ENCODE assay signal across 9 cellular contexts in the genomic region with DNA sequence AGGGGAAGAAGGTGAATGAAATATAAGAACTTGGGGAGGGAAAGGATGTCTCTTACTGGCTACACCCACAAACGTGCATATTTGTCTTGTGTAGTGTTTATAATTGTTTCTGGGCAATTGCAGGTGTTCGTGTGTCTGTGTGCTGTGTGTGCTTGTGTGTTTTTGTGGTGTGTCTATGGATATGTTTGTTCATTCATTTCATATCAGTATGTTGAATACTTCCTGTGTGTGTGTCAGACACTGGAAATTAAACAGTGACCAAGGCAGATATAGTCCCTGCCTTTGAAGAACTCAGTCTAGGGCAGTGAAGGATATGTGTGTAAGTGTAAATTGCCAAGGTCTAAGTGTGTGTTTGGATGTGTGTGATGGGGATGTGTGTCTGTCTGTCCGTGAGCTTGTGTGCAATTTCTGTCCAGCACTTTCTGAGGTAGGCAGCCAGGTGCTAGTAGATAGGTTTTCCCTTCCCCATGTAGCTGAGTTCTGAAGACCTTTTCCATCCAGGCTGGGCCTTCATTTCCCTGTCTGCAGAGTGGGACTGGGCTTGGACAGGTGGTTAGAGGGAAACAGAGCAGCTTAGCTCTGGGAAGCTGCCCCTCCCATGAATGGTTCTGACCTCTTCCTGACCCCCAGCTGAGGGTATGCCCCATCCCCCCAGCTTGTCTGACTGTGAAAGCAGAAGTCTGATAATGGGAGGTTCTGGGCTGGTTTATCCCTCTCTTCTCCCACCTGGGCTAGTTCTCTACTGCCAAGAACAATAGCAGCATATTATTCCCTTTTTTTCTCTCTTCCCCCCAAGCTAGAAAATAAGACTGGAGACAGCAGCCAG. TPM values are rescaled to one million over a fixed set of nuclear protein-coding genes. Genes with fewer than 3 reads are reported as not detected.
DNase-seq lines count a peak whose midpoint lies in the region; ATAC-seq lines count a peak whose summit lies in the region.
"Had no signal": no experiment of that assay in that cellular context is flagged by ENCODE, and none has a peak within 500 bp of the region (broad histone marks: within the 10 kb centered on the region; RNA-seq: fewer than 3 reads in every experiment).

No MANE protein-coding gene starts in this region.

- H3K27ac Mint-ChIP-seq in naive thymus-derived CD4-positive, alpha-beta T cell, result peak overlapping the region in 8 of 9 donors; percentile 11 to 86 (median 63)

- peaks cover 5% of the 10 kb centered on the region; the same call in 1 of the 2 replicates for H3K36me3 ChIP-seq in Karpas-422 (ENCODE audit: insufficient read depth, low read length)
- peaks cover 0 to 26% (median 9%) of the 10 kb centered on the region in 3 experiments for H3K36me3 ChIP-seq in naive thymus-derived CD4-positive, alpha-beta T cell (ENCODE audit: control insufficient read depth in 2 of 3, insufficient read depth in 3 of 3, low read length in 3 of 3)

- peak overlapping the region; percentile 71 for H3K27ac ChIP-seq in Karpas-422 (ENCODE audit: low read length)
- no peak overlapping the region for H3K27ac ChIP-seq in naive thymus-derived CD4-positive, alpha-beta T cell (ENCODE audit: low read depth, low read length)

- H3K4me1 ChIP-seq in Karpas-422 (ENCODE audit: low read length), result peaks cover 44% of the 10 kb centered on the region
- peaks cover 9 to 24% of the 10 kb centered on the region in 2 donors for H3K4me1 ChIP-seq in naive thymus-derived CD4-positive, alpha-beta T cell (ENCODE audit: control insufficient read depth in 2 of 2, insufficient read depth in 2 of 2, low read length in 2 of 2)

- H3K9me2 ChIP-seq in Karpas-422 (replicated peaks; ENCODE audit: insufficient read depth, low read length), result no peaks in the 10 kb centered on the region

- H3K4me2 ChIP-seq in Karpas-422 (ENCODE audit: low read depth, low read length, poor library complexity, severe bottlenecking), result peak overlapping the region; percentile 38

- H3K36me3 Mint-ChIP-seq in naive thymus-derived CD4-positive, alpha-beta T cell, result peaks cover 4 to 17% (median 7%) of the 10 kb centered on the region in 5 donors

- H3K9ac ChIP-seq in Karpas-422 (ENCODE audit: low read length), result peak overlapping the region; percentile 30

- H3K4me1 Mint-ChIP-seq in naive thymus-derived CD4-positive, alpha-beta T cell, result peaks cover 44 to 54% (median 49%) of the 10 kb centered on the region in 7 donors

- H3K27me3 ChIP-seq in Karpas-422 (ENCODE audit: low read length), result no peaks in the 10 kb centered on the region
- H3K27me3 ChIP-seq in naive thymus-derived CD4-positive, alpha-beta T cell (ENCODE audit: control insufficient read depth in 2 of 2, insufficient read depth in 2 of 2, low read length in 2 of 2), result no peaks in the 10 kb centered on the region
- H3K27me3 ChIP-seq: upper lobe of left lung had no signal

- peaks cover 58% of the 10 kb centered on the region for H3K79me2 ChIP-seq in Karpas-422 (ENCODE audit: low read length)

- ATAC-seq in naive thymus-derived CD4-positive, alpha-beta T cell, result no peak
- no peak for ATAC-seq in HG03039 (IDR thresholded peaks at IDR 0.05; ENCODE audit: unreplicated experiment)
- no peak for ATAC-seq in HG02884 (IDR thresholded peaks at IDR 0.05; ENCODE audit: unreplicated experiment)

- H3K27me3 Mint-ChIP-seq in naive thymus-derived CD4-positive, alpha-beta T cell, result peaks cover 0 to 4% (median 0%) of the 10 kb centered on the region in 5 donors

- H3K9me3 ChIP-seq in Karpas-422 (ENCODE audit: low read length), result no peaks in the 10 kb centered on the region
- H3K9me3 ChIP-seq in naive thymus-derived CD4-positive, alpha-beta T cell (ENCODE audit: control insufficient read depth in 2 of 3, low read length in 3 of 3), result no peaks in the 10 kb centered on the region
- H3K9me3 ChIP-seq: upper lobe of left lung had no signal

- H3K4me3 Mint-ChIP-seq in naive thymus-derived CD4-positive, alpha-beta T cell, result peak overlapping the region in 5 of 10 donors; percentile 6 to 44 (median 12)

- CTCF ChIA-PET in naive thymus-derived CD4-positive, alpha-beta T cell (lab: Charles Lee), result no interaction called here

- H4K20me1 ChIP-seq in Karpas-422 (ENCODE audit: insufficient read depth, low read depth, low read length), result peaks cover 5% of the 10 kb centered on the region; the same call in 1 of the 2 replicates

- POLR2A ChIA-PET in naive thymus-derived CD4-positive, alpha-beta T cell (lab: Charles Lee), result interaction anchor here (0.7 kb wide), 1 partner anchor 44 kb away, joined by 3 read pairs; the partner anchor contains the start of gene AGO3

- DNase-seq in DMS53 (lab: John Stamatoyannopoulos, UW) (peak; percentile 40), DMS53 treated with DMSO at 0.1 percent for 48 hours (lab: John Stamatoyannopoulos, UW; ENCODE audit: unreplicated experiment) (no peak), Karpas-422 (peak; percentile 62), amniotic epithelial cell (ENCODE audit: low read depth) (peak; percentile 15)
- no peak for DNase-seq in naive thymus-derived CD4-positive, alpha-beta T cell
- DNase-seq in activated CD4-positive, alpha-beta T cell treated with anti-CD3 and anti-CD28 coated beads for 48 hours, result no peak
- DNase-seq: upper lobe of left lung had no signal

- peaks cover 0 to 3% (median 0%) of the 10 kb centered on the region in 11 donors for H3K9me3 Mint-ChIP-seq in naive thymus-derived CD4-positive, alpha-beta T cell

- H3K4me3 ChIP-seq in Karpas-422 (ENCODE audit: low read length), result peak overlapping the region; percentile 13; the same call in 1 of the 2 replicates
- no peak overlapping the region for H3K4me3 ChIP-seq in naive thymus-derived CD4-positive, alpha-beta T cell (ENCODE audit: low read length)
- H3K4me3 ChIP-seq: upper lobe of left lung had no signal

- intact Hi-C loops in naive thymus-derived CD4-positive, alpha-beta T cell (cut with micrococcal nuclease), result loop anchor here in 1 of 2 donors (10.0 kb wide), 1 partner anchor 112 kb away; no protein-coding TSS in a partner anchor

- no peak overlapping the region for H2AFZ ChIP-seq in Karpas-422 (ENCODE audit: low read length)

RNA-seq across cellular contexts. Expression of gene AGO1, which starts 3.8 kb away (rescaled TPM):
- total RNA-seq in Karpas-422 (2014; rRNA removed; shearing (Covaris generic); ENCODE audit: low replicate concordance), result 18.7 and 21.4 TPM in 2 replicates
- 10 to 100 TPM; 22.5 to 28.0 (median 26.9) TPM for total RNA-seq in naive thymus-derived CD4-positive, alpha-beta T cell
- 10 to 100 TPM in 1 of 2 donors, 1 to 10 TPM in 1; 8.9 to 11.2 TPM for polyA plus RNA-seq in naive thymus-derived CD4-positive, alpha-beta T cell

RNA-seq across cellular contexts. Expression of gene AGO3, which starts 44.1 kb away (rescaled TPM):
- 21.2 and 46.8 TPM in 2 replicates for total RNA-seq in Karpas-422 (2014; rRNA removed; shearing (Covaris generic); ENCODE audit: low replicate concordance)
- 10 to 100 TPM; 27.2 to 49.2 (median 39.4) TPM for total RNA-seq in naive thymus-derived CD4-positive, alpha-beta T cell
- polyA plus RNA-seq in naive thymus-derived CD4-positive, alpha-beta T cell, result 10 to 100 TPM; 11.8 to 19.3 TPM

Comparison
In these comparisons a context has a peak if more than half of its experiments do, and no peak if none do; other contexts are left out.
1. DNase-seq: peak in DMS53 (single experiment), Karpas-422 (single experiment) and amniotic epithelial cell (single experiment); none in DMS53 treated with DMSO at 0.1 percent for 48 hours (single experiment), naive thymus-derived CD4-positive, alpha-beta T cell (0 of 9) and activated CD4-positive, alpha-beta T cell treated with anti-CD3 and anti-CD28 coated beads for 48 hours (single experiment).